24 cellular contexts compared by ENCODE assay signal in the genomic region with DNA sequence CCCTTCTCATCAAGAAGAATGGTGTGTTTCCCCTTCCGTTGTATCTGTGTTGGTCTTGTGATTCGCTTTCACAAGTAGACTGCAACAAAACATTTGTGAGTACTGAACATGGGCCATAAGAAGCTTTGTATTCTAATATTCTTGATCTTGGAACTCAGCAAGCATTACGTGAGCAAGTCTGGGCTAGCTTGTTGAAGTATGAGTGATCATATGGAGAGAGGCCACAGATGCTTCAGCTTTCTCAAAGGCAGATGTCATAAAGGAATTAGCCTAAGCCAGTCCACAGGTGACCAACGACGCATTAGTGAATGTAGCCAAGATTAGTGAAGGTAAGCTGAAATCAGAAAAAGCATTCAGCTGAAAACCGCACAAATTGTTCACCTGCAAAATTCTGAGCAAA.
DNase-seq lines count a peak whose midpoint lies in the region; ATAC-seq and TF ChIP-seq lines count a peak whose summit lies in the region.
"Had no signal": no experiment of that assay in that cellular context is flagged by ENCODE, and none has a peak within 500 bp of the region (broad histone marks: within the 10 kb centered on the region; RNA-seq: fewer than 3 reads in every experiment).

No MANE protein-coding gene starts in this region.

- H3K9ac ChIP-seq in PC-3 (ENCODE audit: low read length) (no peak overlapping the region), fibroblast of lung (ENCODE audit: insufficient read depth, low read length) (no peak overlapping the region)

- H3K9me3 ChIP-seq in PC-3 (ENCODE audit: low read length) (no peaks in the 10 kb centered on the region), fibroblast of lung (ENCODE audit: control insufficient read depth, insufficient read depth, low read depth, low read length) (no peaks in the 10 kb centered on the region)
- H3K9me3 ChIP-seq: ovary, suprapubic skin, upper lobe of left lung had no signal

- no peak for TF ChIP-seq CTCF in PC-3 (conservative IDR thresholded peaks at IDR 0.05; ENCODE audit: low read depth, low read length)
- TF ChIP-seq CTCF in fibroblast of lung (conservative IDR thresholded peaks at IDR 0.05 in 1 of 2, IDR thresholded peaks at IDR 0.05 in 1 of 2; ENCODE audit: low read depth in 1 of 2, low read length in 2 of 2), result no peak

- no TSS peak for BruUV-seq in PC-3 (replicated peaks; lab: Mats Ljungman, UMichigan)

- intact Hi-C loops in PC-3 (cut with micrococcal nuclease), result loop anchor here (10.0 kb wide), 1 partner anchor 607 kb away; the partner anchor contains the start of gene NEGR1
- intact Hi-C loops in cardiac septum (cut with DNase I), result no loop called here

- no peak overlapping the region for H3K4me3 ChIP-seq in PC-3 (ENCODE audit: low read length)
- no peak overlapping the region for H3K4me3 ChIP-seq in fibroblast of lung (replicated peaks in 1 of 4; ENCODE audit: control extremely low read depth in 1 of 4, insufficient read depth in 1 of 4, low read depth in 3 of 4, low read length in 4 of 4)
- H3K4me3 ChIP-seq: GM23338, ovary, suprapubic skin, upper lobe of left lung had no signal

- H3K9me2 ChIP-seq in PC-3 (replicated peaks; ENCODE audit: low read length), result no peaks in the 10 kb centered on the region

- H4K20me1 ChIP-seq in PC-3 (ENCODE audit: low read length) (no peaks in the 10 kb centered on the region), fibroblast of lung (ENCODE audit: control insufficient read depth, extremely low read depth, insufficient read depth, low read length) (no peaks in the 10 kb centered on the region)

- CTCF ChIA-PET in PC-3 (lab: Charles Lee), result interaction anchor here (0.5 to 0.6 kb wide), 2 partner anchors 163 to 268 kb away, joined by 3 to 4 read pairs; no protein-coding TSS in a partner anchor

- H3K27me3 ChIP-seq in PC-3 (ENCODE audit: low read length), result no peaks in the 10 kb centered on the region
- no peaks in the 10 kb centered on the region for H3K27me3 ChIP-seq in fibroblast of lung (ENCODE audit: control insufficient read depth, insufficient read depth, low read length)
- H3K27me3 ChIP-seq: ovary, suprapubic skin, upper lobe of left lung had no signal

- H3K4me1 ChIP-seq in PC-3 (ENCODE audit: insufficient read depth, low read length), result peaks cover 23% of the 10 kb centered on the region
- no peaks in the 10 kb centered on the region for H3K4me1 ChIP-seq in fibroblast of lung (ENCODE audit: control insufficient read depth, extremely low read depth, insufficient read depth, low read length)
- H3K4me1 ChIP-seq: suprapubic skin, upper lobe of left lung had no signal

- no peaks in the 10 kb centered on the region for H3F3A ChIP-seq in PC-3 (ENCODE audit: low read length, unreplicated experiment)

- H2AFZ ChIP-seq in PC-3 (ENCODE audit: low read length) (no peak overlapping the region), fibroblast of lung (ENCODE audit: low read length) (no peak overlapping the region)
- H2AFZ ChIP-seq: GM23338 had no signal

- H3K4me2 ChIP-seq in PC-3 (ENCODE audit: low read length) (no peak overlapping the region), fibroblast of lung (ENCODE audit: extremely low read depth, insufficient read depth, low read length) (no peak overlapping the region)
- H3K4me2 ChIP-seq: GM23338 had no signal

- H3K79me2 ChIP-seq in PC-3 (ENCODE audit: low read length), result peaks cover 29% of the 10 kb centered on the region
- no peaks in the 10 kb centered on the region for H3K79me2 ChIP-seq in fibroblast of lung (ENCODE audit: control insufficient read depth, insufficient read depth, low read length)

- no peaks in the 10 kb centered on the region for H3K36me3 ChIP-seq in PC-3 (ENCODE audit: low read depth, low read length)
- no peaks in the 10 kb centered on the region for H3K36me3 ChIP-seq in fibroblast of lung (ENCODE audit: control insufficient read depth, insufficient read depth, low read length)
- H3K36me3 ChIP-seq: ovary, suprapubic skin, upper lobe of left lung had no signal

- ATAC-seq in PC-3 (no peak), HG02840 (IDR thresholded peaks at IDR 0.05; ENCODE audit: low FRiP score, unreplicated experiment) (no peak)
- ATAC-seq: GM23338; left lobe of liver; stimulated activated naive B cell treated with anti-CD40 and anti-IgM and Interleukin-4, amounts not matched to agents 10 μg/mL and 1 μg/mL and 100 μg/mL, for 72 hours; T-cell had no signal

- POLR2A ChIA-PET in PC-3 (lab: Charles Lee; ENCODE audit: unreplicated experiment), result no interaction called here

- H3K27ac ChIP-seq in PC-3 (ENCODE audit: low read length) (peak overlapping the region; percentile 40), fibroblast of lung (ENCODE audit: insufficient read depth, low read length) (no peak overlapping the region)
- H3K27ac ChIP-seq: ovary, suprapubic skin, upper lobe of left lung had no signal

- peak; percentile 77 for DNase-seq in NCI-H2171 treated with DMSO at 0.1 percent for 48 hours (lab: John Stamatoyannopoulos, UW)
- no peak for DNase-seq in NCI-H2171 (lab: John Stamatoyannopoulos, UW)
- DNase-seq in PC-3, result no peak
- peak; percentile 1 to 18 for DNase-seq in fibroblast of lung (ENCODE audit: low read depth in 2 of 2)
- DNase-seq in dermis blood vessel endothelial cell, result no peak
- no peak for DNase-seq in cardiac septum (ENCODE audit: low spot score)
- DNase-seq in retina, result no peak
- DNase-seq: activated CD4-positive, alpha-beta T cell treated with anti-CD3 and anti-CD28 coated beads, Interleukin-2, amount 50 U/mL, for 48 hours; activated naive CD4-positive, alpha-beta T cell treated with Interleukin-2 at 50 U/mL for 16 hours; HFFc6; KBM-7; MM.1S; NCI-H1105 treated with DMSO at 0.1 percent for 48 hours; NCI-H187 treated with DMSO at 0.1 percent for 48 hours; NCI-H774; ovary; RPMI8226; stimulated activated naive B cell treated with anti-CD40 and anti-IgM and Interleukin-4, amounts not matched to agents 10 μg/mL and 1 μg/mL and 100 μg/mL, for 72 hours; T-cell; upper lobe of left lung had no signal

Comparison
In these comparisons a context has a peak if more than half of its experiments do, and no peak if none do; other contexts are left out.
1. DNase-seq: peak in NCI-H2171 treated with DMSO at 0.1 percent for 48 hours (single experiment) and fibroblast of lung (2 of 2); none in NCI-H2171 (single experiment), PC-3 (single experiment), dermis blood vessel endothelial cell (single experiment), cardiac septum (single experiment) and retina (single experiment).